In the genomic region with DNA sequence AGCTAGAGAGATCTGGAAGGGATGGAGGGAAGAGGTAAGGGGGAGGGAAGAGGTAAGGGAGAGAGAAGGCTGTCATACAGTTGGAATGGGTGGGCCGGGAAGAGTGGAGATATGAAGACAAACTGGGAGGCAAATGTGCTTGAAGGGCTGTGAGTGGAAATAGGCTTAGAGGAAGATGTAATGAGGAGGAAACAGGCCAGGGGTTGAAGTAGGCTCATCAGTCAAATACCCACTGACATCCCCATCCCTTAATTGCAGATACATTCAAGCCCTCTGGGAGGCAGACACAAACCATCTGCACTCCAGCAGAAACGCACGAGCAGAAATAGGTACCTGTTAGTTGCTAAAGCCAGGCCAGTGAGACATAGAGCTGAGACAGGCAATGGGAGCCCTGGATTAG, we compare ENCODE assay signal across 1 cellular context.
TF ChIP-seq lines count a peak whose summit lies in the region.

No MANE protein-coding gene starts in this region.

TF ChIP-seq in WTC11, 78 proteins besides CTCF, POLR2A, EP300 and RAD21 (continued from another document):
- TF ChIP-seq, protein P1, sequence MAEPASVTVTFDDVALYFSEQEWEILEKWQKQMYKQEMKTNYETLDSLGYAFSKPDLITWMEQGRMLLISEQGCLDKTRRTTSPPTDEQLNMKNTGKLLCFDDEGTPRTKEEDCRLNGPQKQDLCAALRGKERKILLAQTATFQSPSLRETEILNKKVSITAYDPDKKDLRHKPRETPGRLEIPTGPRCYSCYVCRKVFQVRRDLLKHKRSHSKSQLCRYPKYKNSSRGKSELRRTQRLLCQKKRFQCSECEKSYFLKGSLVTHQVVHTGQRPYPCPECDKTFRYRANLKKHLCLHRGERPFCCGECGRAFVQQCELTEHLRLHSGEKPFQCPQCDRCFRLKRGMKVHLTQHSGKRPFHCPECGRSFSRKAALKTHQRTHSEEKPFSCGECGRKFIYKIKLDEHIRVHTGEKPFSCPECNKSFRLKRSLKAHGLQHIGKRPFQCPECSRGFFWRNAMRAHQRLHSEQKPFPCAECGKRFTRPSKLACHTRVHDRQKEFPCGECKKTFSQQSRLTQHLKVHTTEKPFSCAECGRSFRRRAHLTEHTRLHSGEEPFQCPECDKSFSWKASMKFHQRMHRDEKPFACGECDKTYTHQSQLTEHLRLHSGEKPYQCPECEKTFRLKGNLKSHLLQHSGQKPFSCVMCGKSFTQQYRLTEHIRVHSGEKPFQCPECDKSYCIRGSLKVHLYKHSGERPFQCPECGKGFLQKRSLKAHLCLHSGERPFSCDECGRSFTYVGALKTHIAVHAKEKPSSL (CRISPR knock-in tag; conservative IDR thresholded peaks at IDR 0.05) = no peak
- TF ChIP-seq RELA (CRISPR knock-in tag; IDR thresholded peaks at IDR 0.05; ENCODE audit: borderline replicate concordance) = no peak
